ENCODE assay signal across 1 cellular context in genomic region chr12:110467847-110468211, GRCh38.
TF ChIP-seq lines count a peak whose summit lies in the region.

No MANE protein-coding gene starts in this region.

TF ChIP-seq in GM12878, 131 proteins besides CTCF, POLR2A, EP300 and RAD21:
- TF ChIP-seq MTA2 (IDR thresholded peaks at IDR 0.05; ENCODE audit: low read depth) (no peak), SMAD5 (IDR thresholded peaks at IDR 0.05; ENCODE audit: low read depth) (0 out of 2 replicates have a peak, but pooled peaks have one; percentile 2), NKRF (conservative IDR thresholded peaks at IDR 0.05) (peak; percentile 95), STAT1 (conservative IDR thresholded peaks at IDR 0.05) (no peak), TCF12 (IDR thresholded peaks at IDR 0.05; ENCODE audit: low read depth, low read length) (0 out of 2 replicates have a peak, but pooled peaks have one; percentile 42), BACH1 (IDR thresholded peaks at IDR 0.05; ENCODE audit: borderline replicate concordance) (no peak), ATF7 (IDR thresholded peaks at IDR 0.05; ENCODE audit: low read depth) (no peak), RBBP5 (conservative IDR thresholded peaks at IDR 0.05) (no peak), SMC3 (IDR thresholded peaks at IDR 0.05; ENCODE audit: borderline replicate concordance, low read length) (no peak), POLR2AphosphoS2 (IDR thresholded peaks at IDR 0.05; ENCODE audit: low read depth, low read length) (0 out of 2 replicates have a peak, but pooled peaks have one; percentile 12), KAT2A (conservative IDR thresholded peaks at IDR 0.05; ENCODE audit: control insufficient read depth, low read depth, low read length) (no peak), SRF (IDR thresholded peaks at IDR 0.05; ENCODE audit: low read depth in 2 of 2, low read length in 2 of 2) (no peak), NFXL1 (IDR thresholded peaks at IDR 0.05; ENCODE audit: borderline replicate concordance) (no peak), PAX8 (IDR thresholded peaks at IDR 0.05) (0 out of 2 replicates have a peak, but pooled peaks have one; percentile 23), KDM1A (IDR thresholded peaks at IDR 0.05; ENCODE audit: borderline replicate concordance) (no peak)
